Comparison of ENCODE assay signal across 16 cellular contexts in genomic region chr18:50817898-50818250, GRCh38. TPM values are rescaled to one million over a fixed set of nuclear protein-coding genes. Genes with fewer than 3 reads are reported as not detected.
DNase-seq lines count a peak whose midpoint lies in the region; ATAC-seq, FAIRE-seq and TF ChIP-seq lines count a peak whose summit lies in the region.
"Had no signal": no experiment of that assay in that cellular context is flagged by ENCODE, and none has a peak within 500 bp of the region (broad histone marks: within the 10 kb centered on the region; RNA-seq: fewer than 3 reads in every experiment).

No MANE protein-coding gene starts in this region.

- no peaks in the 10 kb centered on the region for H3K9me3 Mint-ChIP-seq in astrocyte (ENCODE audit: unreplicated experiment)
- no peaks in the 10 kb centered on the region for H3K9me3 Mint-ChIP-seq in Calu3 (ENCODE audit: low read depth, unreplicated experiment)
- no peaks in the 10 kb centered on the region for H3K9me3 Mint-ChIP-seq in activated naive CD8-positive, alpha-beta T cell treated with anti-CD3 and anti-CD28 coated beads, Interleukin-2, amount 50 U/mL, for 24 hours
- H3K9me3 Mint-ChIP-seq: activated T-cell treated with anti-CD3 and anti-CD28 coated beads, Interleukin-2, amount 50 U/mL, for 72 hours had no signal

- TF ChIP-seq POLR2A in spleen (IDR thresholded peaks at IDR 0.05): no peak

- H3K27me3 ChIP-seq in astrocyte (ENCODE audit: insufficient read depth, low read length): no peaks in the 10 kb centered on the region
- H3K27me3 ChIP-seq in fibroblast of lung (ENCODE audit: control insufficient read depth, insufficient read depth, low read length): no peaks in the 10 kb centered on the region
- peaks cover 0 to 9% (median 0%) of the 10 kb centered on the region in 7 donors for H3K27me3 ChIP-seq in spleen (replicated peaks in 1 of 7)
- H3K27me3 ChIP-seq: adrenal gland, ovary had no signal

- ATAC-seq in activated naive CD8-positive, alpha-beta T cell treated with anti-CD3 and anti-CD28 coated beads, Interleukin-2, amount 50 U/mL, for 24 hours: no peak
- ATAC-seq: activated T-cell treated with anti-CD3 and anti-CD28 coated beads, Interleukin-2, amount 50 U/mL, for 72 hours had no signal

- H3K27me3 Mint-ChIP-seq in astrocyte (ENCODE audit: low read depth, unreplicated experiment) (no peaks in the 10 kb centered on the region), Calu3 (ENCODE audit: unreplicated experiment) (peaks cover 15% of the 10 kb centered on the region)
- peaks cover 10% of the 10 kb centered on the region for H3K27me3 Mint-ChIP-seq in activated naive CD8-positive, alpha-beta T cell treated with anti-CD3 and anti-CD28 coated beads, Interleukin-2, amount 50 U/mL, for 24 hours

- H3K27ac ChIP-seq in astrocyte (ENCODE audit: low read depth, low read length) (no peak overlapping the region), fibroblast of lung (ENCODE audit: insufficient read depth, low read length) (no peak overlapping the region), spleen (peak overlapping the region in 4 of 8 donors; percentile 31 to 39 (median 35))

- peak; percentile 50 for DNase-seq in AG10803 (ENCODE audit: low read depth)
- peak; percentile 30 for DNase-seq in astrocyte (ENCODE audit: low read depth)
- peak; percentile 42 to 81 for DNase-seq in fibroblast of lung (ENCODE audit: low read depth in 2 of 2)
- DNase-seq in renal cortical epithelial cell (ENCODE audit: low read depth): peak; percentile 50
- no peak for DNase-seq in spleen
- DNase-seq in NCI-H1105 treated with DMSO at 0.1 percent for 48 hours (lab: John Stamatoyannopoulos, UW): no peak
- no peak for DNase-seq in Calu3
- DNase-seq in activated naive CD8-positive, alpha-beta T cell treated with anti-CD3 and anti-CD28 coated beads, Interleukin-2, amount 50 U/mL, for 24 hours: no peak
- DNase-seq: activated T-cell treated with anti-CD3 and anti-CD28 coated beads, Interleukin-2, amount 50 U/mL, for 72 hours; H7; NCI-H1092; NCI-H2171 had no signal

- CTCF ChIA-PET in Calu3 (lab: Charles Lee): no interaction called here

- no peaks in the 10 kb centered on the region for H3K36me3 Mint-ChIP-seq in astrocyte (ENCODE audit: low read depth, unreplicated experiment)
- H3K36me3 Mint-ChIP-seq in Calu3 (ENCODE audit: insufficient read depth, unreplicated experiment): no peaks in the 10 kb centered on the region
- H3K36me3 Mint-ChIP-seq in activated naive CD8-positive, alpha-beta T cell treated with anti-CD3 and anti-CD28 coated beads, Interleukin-2, amount 50 U/mL, for 24 hours (ENCODE audit: low read depth): no peaks in the 10 kb centered on the region

- H4K20me1 ChIP-seq in astrocyte (ENCODE audit: insufficient read depth, low read length) (no peaks in the 10 kb centered on the region), fibroblast of lung (ENCODE audit: control insufficient read depth, extremely low read depth, insufficient read depth, low read length) (no peaks in the 10 kb centered on the region)

- H3K4me3 Mint-ChIP-seq in astrocyte (ENCODE audit: unreplicated experiment) (no peak overlapping the region), Calu3 (ENCODE audit: low read depth, unreplicated experiment) (no peak overlapping the region)
- no peak overlapping the region for H3K4me3 Mint-ChIP-seq in activated naive CD8-positive, alpha-beta T cell treated with anti-CD3 and anti-CD28 coated beads, Interleukin-2, amount 50 U/mL, for 24 hours
- H3K4me3 Mint-ChIP-seq: activated T-cell treated with anti-CD3 and anti-CD28 coated beads, Interleukin-2, amount 50 U/mL, for 72 hours had no signal

- peaks cover 11% of the 10 kb centered on the region for H3K4me1 ChIP-seq in astrocyte (ENCODE audit: insufficient read depth, low read length)
- H3K4me1 ChIP-seq in fibroblast of lung (ENCODE audit: control insufficient read depth, extremely low read depth, insufficient read depth, low read length): peaks cover 2% of the 10 kb centered on the region
- peaks cover 20 to 80% (median 31%) of the 10 kb centered on the region in 6 donors for H3K4me1 ChIP-seq in spleen

- H2AFZ ChIP-seq in astrocyte (ENCODE audit: low read depth, low read length) (no peak overlapping the region), fibroblast of lung (ENCODE audit: low read length) (no peak overlapping the region)

- BruUV-seq in Calu3 (replicated peaks; lab: Mats Ljungman, UMichigan): no TSS peak

- TF ChIP-seq CTCF in AG10803 (conservative IDR thresholded peaks at IDR 0.05; ENCODE audit: low read length) (no peak), astrocyte (IDR thresholded peaks at IDR 0.05; ENCODE audit: insufficient read depth, low read depth, low read length) (no peak), fibroblast of lung (conservative IDR thresholded peaks at IDR 0.05 in 1 of 2, IDR thresholded peaks at IDR 0.05 in 1 of 2; ENCODE audit: low read depth in 1 of 2, low read length in 2 of 2) (no peak), spleen (IDR thresholded peaks at IDR 0.05 in 8 of 11, conservative IDR thresholded peaks at IDR 0.05 in 3 of 11) (no peak), Calu3 (IDR thresholded peaks at IDR 0.05; ENCODE audit: unreplicated experiment) (no peak)

- intact Hi-C loops in spleen (cut with DNase I; ENCODE audit: low total_unique reads) (no loop called here), Calu3 (cut with micrococcal nuclease; ENCODE audit: unreplicated experiment) (no loop called here)

- H3K4me2 ChIP-seq in astrocyte (ENCODE audit: low read length): peak overlapping the region; percentile 13
- no peak overlapping the region for H3K4me2 ChIP-seq in fibroblast of lung (ENCODE audit: extremely low read depth, insufficient read depth, low read length)

- no peaks in the 10 kb centered on the region for H3K36me3 ChIP-seq in astrocyte (ENCODE audit: insufficient read depth, low read length)
- H3K36me3 ChIP-seq in fibroblast of lung (ENCODE audit: control insufficient read depth, insufficient read depth, low read length): no peaks in the 10 kb centered on the region
- H3K36me3 ChIP-seq in spleen: no peaks in the 10 kb centered on the region
- H3K36me3 ChIP-seq: adrenal gland, ovary had no signal

- H3K79me2 ChIP-seq in astrocyte (ENCODE audit: insufficient read depth, low read length) (no peaks in the 10 kb centered on the region), fibroblast of lung (ENCODE audit: control insufficient read depth, insufficient read depth, low read length) (no peaks in the 10 kb centered on the region)

- no peaks in the 10 kb centered on the region for H3K9me3 ChIP-seq in astrocyte (ENCODE audit: insufficient read depth, low read depth, low read length)
- H3K9me3 ChIP-seq in fibroblast of lung (ENCODE audit: control insufficient read depth, insufficient read depth, low read depth, low read length): no peaks in the 10 kb centered on the region
- no peaks in the 10 kb centered on the region for H3K9me3 ChIP-seq in spleen
- H3K9me3 ChIP-seq: adrenal gland, ovary had no signal

- H3K4me1 Mint-ChIP-seq in astrocyte (ENCODE audit: low read depth, unreplicated experiment) (no peaks in the 10 kb centered on the region), Calu3 (ENCODE audit: low read depth, unreplicated experiment) (no peaks in the 10 kb centered on the region)
- peaks cover 2% of the 10 kb centered on the region for H3K4me1 Mint-ChIP-seq in activated naive CD8-positive, alpha-beta T cell treated with anti-CD3 and anti-CD28 coated beads, Interleukin-2, amount 50 U/mL, for 24 hours

- H3K4me3 ChIP-seq in AG10803 (ENCODE audit: low read length): no peak overlapping the region
- no peak overlapping the region for H3K4me3 ChIP-seq in astrocyte (ENCODE audit: insufficient read depth, low read depth, low read length)
- H3K4me3 ChIP-seq in fibroblast of lung (replicated peaks in 1 of 4; ENCODE audit: control extremely low read depth in 1 of 4, insufficient read depth in 1 of 4, low read depth in 3 of 4, low read length in 4 of 4): no peak overlapping the region
- no peak overlapping the region for H3K4me3 ChIP-seq in spleen
- H3K4me3 ChIP-seq: adrenal gland, ovary had no signal

- H3K27ac Mint-ChIP-seq in astrocyte (ENCODE audit: unreplicated experiment): no peak overlapping the region
- no peak overlapping the region for H3K27ac Mint-ChIP-seq in Calu3 (ENCODE audit: unreplicated experiment)
- no peak overlapping the region for H3K27ac Mint-ChIP-seq in activated naive CD8-positive, alpha-beta T cell treated with anti-CD3 and anti-CD28 coated beads, Interleukin-2, amount 50 U/mL, for 24 hours
- H3K27ac Mint-ChIP-seq: activated T-cell treated with anti-CD3 and anti-CD28 coated beads, Interleukin-2, amount 50 U/mL, for 72 hours had no signal

- FAIRE-seq in astrocyte (lab: Jason Lieb, UNC): no peak
- FAIRE-seq: urothelium cell line had no signal

- 48 to 71% (median 68%) methylated on average over 5 of the region's 5 CpGs for WGBS in spleen, 5 donors

- H3K9ac ChIP-seq in astrocyte (ENCODE audit: low read length): no peak overlapping the region
- H3K9ac ChIP-seq in fibroblast of lung (ENCODE audit: insufficient read depth, low read length): no peak overlapping the region

RNA-seq across cellular contexts. Expression of gene MRO, which starts 1.9 kb away (rescaled TPM):
- total RNA-seq in astrocyte (0.18 TPM in 1 of 2 replicates, not detected in the other), fibroblast of lung (under 0.01 TPM in 2 replicates), renal cortical epithelial cell (0.30 TPM in 1 of 2 replicates, not detected in the other), spleen (1 to 10 TPM; 2.7 to 8.1 (median 5.4) TPM), Calu3 (2022) (not detected in 2 replicates)
- polyA plus RNA-seq in fibroblast of lung (0.01 and 0.02 TPM in 2 replicates), spleen (1 to 10 TPM in 1 of 3 donors, under 1 TPM in 2; 0.48 to 1.5 (median 0.65) TPM)
- not detected in 2 replicates for polyA plus RNA-seq in fibroblast of lung (2012)
- polyA minus RNA-seq in fibroblast of lung (ENCODE audit: low replicate concordance): not detected in 2 replicates
- total RNA-seq: activated T-cell treated with anti-CD3 and anti-CD28 coated beads, Interleukin-2, amount 50 U/mL, for 72 hours; dermis microvascular lymphatic vessel endothelial cell had no signal

Comparison
In these comparisons a context has a peak if more than half of its experiments do, and no peak if none do; other contexts are left out.
1. DNase-seq: peak in AG10803 (single experiment), astrocyte (single experiment), fibroblast of lung (2 of 2) and renal cortical epithelial cell (single experiment); none in spleen (single experiment), NCI-H1105 treated with DMSO at 0.1 percent for 48 hours (single experiment), Calu3 (single experiment) and activated naive CD8-positive, alpha-beta T cell treated with anti-CD3 and anti-CD28 coated beads, Interleukin-2, amount 50 U/mL, for 24 hours (single experiment).